Comparison of ENCODE assay signal across 11 cellular contexts in the genomic region with DNA sequence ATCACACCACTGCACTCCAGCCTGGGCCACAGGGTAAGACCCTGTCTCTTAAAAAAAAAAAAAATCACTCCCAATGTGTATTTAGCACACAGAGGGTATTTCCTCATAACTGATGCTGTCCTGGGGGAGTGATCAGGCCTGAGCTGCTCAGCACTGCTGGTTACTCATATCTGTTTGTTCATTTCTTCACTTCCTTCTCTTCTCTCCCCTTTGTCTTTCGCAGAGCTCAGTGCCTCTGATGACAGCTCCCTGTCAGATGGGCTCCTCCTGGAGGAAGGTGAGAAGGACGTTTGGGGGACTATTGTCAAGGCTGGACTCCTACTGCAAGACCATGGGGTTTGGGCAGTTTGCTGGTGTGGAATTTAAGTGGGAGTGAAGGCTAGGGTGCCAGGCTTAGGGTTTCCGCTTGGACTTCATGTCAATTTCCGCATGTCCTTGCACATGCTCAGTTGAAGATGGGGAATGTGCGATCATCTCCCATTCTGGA. TPM values are rescaled to one million over a fixed set of nuclear protein-coding genes. Genes with fewer than 3 reads are reported as not detected.
A peak's percentile ranks its signal among the peaks of the same experiment; 100 is the strongest.
DNase-seq lines count a peak whose midpoint lies in the region; ATAC-seq and TF ChIP-seq lines count a peak whose summit lies in the region.
"Had no signal": no experiment of that assay in that cellular context is flagged by ENCODE, and none has a peak within 500 bp of the region (broad histone marks: within the 10 kb centered on the region; RNA-seq: fewer than 3 reads in every experiment).

No MANE protein-coding gene starts in this region.

- no peak for TF ChIP-seq EP300 in SK-N-SH (IDR thresholded peaks at IDR 0.05; ENCODE audit: borderline replicate concordance in 1 of 2, low read depth in 1 of 2, low read length in 1 of 2)

- H3K9ac ChIP-seq in SK-N-SH: no peak overlapping the region

- CTCF ChIA-PET in SK-N-SH (lab: Yijun Ruan, JAX): interaction anchor here (1.3 kb wide), 1 partner anchor 17 kb away, joined by 6 read pairs; no protein-coding TSS in a partner anchor

- H3K27me3 ChIP-seq in SK-N-SH (ENCODE audit: insufficient read depth): no peaks in the 10 kb centered on the region
- H3K27me3 ChIP-seq: right lobe of liver had no signal

- WGBS in SK-N-SH (ENCODE audit: low lambda C conversion rate): 66% methylated on average over 4 of the region's 5 CpGs

- no peaks in the 10 kb centered on the region for H3K4me1 ChIP-seq in SK-N-SH (ENCODE audit: control insufficient read depth in 1 of 2, insufficient read depth in 2 of 2, low read depth in 1 of 2, low read length in 1 of 2)
- H3K4me1 ChIP-seq: right lobe of liver had no signal

- peak; percentile 95 for DNase-seq in GF-D8 (lab: John Stamatoyannopoulos, UW)
- no peak for DNase-seq in epithelial cell of prostate (ENCODE audit: low read depth, low spot score)
- no peak for DNase-seq in NCI-H69 (lab: John Stamatoyannopoulos, UW)
- no peak for DNase-seq in SK-N-SH
- no peak for DNase-seq in GM03348 (ENCODE audit: low spot score)
- no peak for DNase-seq in activated CD4-positive, alpha-beta T cell treated with anti-CD3 and anti-CD28 coated beads for 4 hours
- DNase-seq: activated CD8-positive, alpha-beta T cell treated with anti-CD3 and anti-CD28 coated beads, Interleukin-2, amount 10 ng/mL, durations not matched to agents 7 days and 5 days; NCI-H1105; right lobe of liver had no signal

- H3K36me3 ChIP-seq in SK-N-SH (replicated peaks in 1 of 2; ENCODE audit: control insufficient read depth in 1 of 2, insufficient read depth in 2 of 2, low read length in 1 of 2): no peaks in the 10 kb centered on the region
- H3K36me3 ChIP-seq: right lobe of liver had no signal

- no peaks in the 10 kb centered on the region for H3K79me2 ChIP-seq in SK-N-SH (ENCODE audit: insufficient read depth)

- no peaks in the 10 kb centered on the region for H3K9me2 ChIP-seq in SK-N-SH

- no peak for TF ChIP-seq RAD21 in SK-N-SH (IDR thresholded peaks at IDR 0.05; ENCODE audit: low read length)

- ATAC-seq in GM21360 (IDR thresholded peaks at IDR 0.05; ENCODE audit: unreplicated experiment) (peak; percentile 48), HG03439 (IDR thresholded peaks at IDR 0.05; ENCODE audit: unreplicated experiment) (peak; percentile 61)
- ATAC-seq: activated CD8-positive, alpha-beta T cell treated with anti-CD3 and anti-CD28 coated beads, Interleukin-2, amount 10 ng/mL, durations not matched to agents 7 days and 5 days had no signal

- no peak overlapping the region for H3K4me2 ChIP-seq in SK-N-SH

- POLR2A ChIA-PET in SK-N-SH (lab: Yijun Ruan, JAX): no interaction called here

- TF ChIP-seq CTCF in SK-N-SH (IDR thresholded peaks at IDR 0.05): no peak

- H3K4me3 ChIP-seq in SK-N-SH (ENCODE audit: low read depth in 2 of 2, low read length in 1 of 2): no peak overlapping the region
- H3K4me3 ChIP-seq: right lobe of liver had no signal

- H3K27ac ChIP-seq in epithelial cell of prostate (peak overlapping the region; percentile 48), SK-N-SH (ENCODE audit: low read depth in 2 of 2, low read length in 1 of 2) (no peak overlapping the region)
- H3K27ac ChIP-seq: right lobe of liver had no signal

- H3K9me3 ChIP-seq in SK-N-SH: no peaks in the 10 kb centered on the region
- H3K9me3 ChIP-seq: right lobe of liver had no signal

- H3F3A ChIP-seq in SK-N-SH (replicated peaks; ENCODE audit: insufficient read depth): no peaks in the 10 kb centered on the region

- no peaks in the 10 kb centered on the region for H4K20me1 ChIP-seq in SK-N-SH (ENCODE audit: insufficient read depth)

- no peak overlapping the region for H2AFZ ChIP-seq in SK-N-SH (ENCODE audit: low read depth)

TF ChIP-seq in SK-N-SH, 30 proteins besides CTCF, POLR2A, EP300 and RAD21:
- TF ChIP-seq NFIC (IDR thresholded peaks at IDR 0.05; ENCODE audit: borderline replicate concordance) (no peak), REST (IDR thresholded peaks at IDR 0.05; ENCODE audit: low read depth, low read length) (no peak), USF1 (IDR thresholded peaks at IDR 0.05; ENCODE audit: borderline replicate concordance, low read depth) (no peak)

RNA-seq across cellular contexts. Expression of gene INAVA, which starts 13.0 kb away (rescaled TPM):
- 0.08 and 0.12 TPM in 2 replicates for polyA plus RNA-seq in SK-N-SH (2012; rRNA removed)
- 0.09 and 0.10 TPM in 2 replicates for polyA plus RNA-seq in SK-N-SH (2012; cell fraction: cytosol; rRNA removed)
- polyA plus RNA-seq in SK-N-SH (2012; cell fraction: nucleus; rRNA removed): 0.27 and 1.1 TPM in 2 replicates

RNA-seq across cellular contexts. Expression of gene GPR25, which starts 34.9 kb away (rescaled TPM):
- polyA plus RNA-seq in SK-N-SH (2012; rRNA removed): not detected in 2 replicates
- not detected in 2 replicates for polyA plus RNA-seq in SK-N-SH (2012; cell fraction: cytosol; rRNA removed)
- polyA plus RNA-seq in SK-N-SH (2012; cell fraction: nucleus; rRNA removed): 0.04 TPM in 1 of 2 replicates, not detected in the other
